ENCODE assay signal across 8 cellular contexts in the genomic region with DNA sequence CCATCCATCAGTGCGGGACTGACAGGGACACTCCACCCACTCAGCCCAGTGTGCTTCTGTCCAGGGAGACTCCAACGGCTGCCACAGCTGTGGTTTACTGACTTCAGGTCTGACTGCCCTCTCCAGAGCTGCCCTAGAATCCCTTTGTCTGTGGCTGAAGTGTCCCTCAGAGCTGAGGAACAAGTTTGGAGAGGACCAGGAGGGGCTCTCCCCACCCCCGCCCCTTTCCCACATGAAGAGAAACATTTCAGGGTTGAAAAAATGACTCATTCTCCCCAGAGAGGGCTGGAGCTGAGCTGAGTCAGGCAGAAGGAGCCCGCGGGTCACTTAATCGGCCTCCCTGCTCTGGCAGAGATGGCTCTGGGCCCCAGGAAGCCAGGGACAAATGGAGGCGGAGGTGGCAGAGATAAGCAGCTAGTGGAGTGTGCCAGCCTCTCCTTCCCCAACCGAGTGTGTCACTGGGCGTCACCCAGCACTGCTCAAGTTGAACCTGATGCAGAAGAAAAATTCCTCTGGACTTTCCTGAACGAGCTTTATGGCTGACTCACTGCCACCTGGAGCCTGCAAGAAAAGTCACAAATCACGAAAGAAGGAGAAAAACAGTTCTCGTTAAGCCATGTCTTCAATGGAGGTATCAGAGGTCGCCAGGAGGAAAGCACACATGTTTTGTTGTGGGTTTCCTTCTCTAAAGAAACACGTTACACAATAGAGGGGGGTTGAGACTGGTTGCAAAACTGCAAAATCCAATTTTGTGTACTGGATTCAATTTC. TPM values are rescaled to one million over a fixed set of nuclear protein-coding genes. Genes with fewer than 3 reads are reported as not detected.
DNase-seq lines count a peak whose midpoint lies in the region; ATAC-seq and TF ChIP-seq lines count a peak whose summit lies in the region.

No MANE protein-coding gene starts in this region.

- H3K27ac ChIP-seq in RWPE1 (peak overlapping the region; percentile 98), heart right ventricle (peak overlapping the region; percentile 63 to 92 (median 86))

- H3K9me3 ChIP-seq in heart right ventricle: no peaks in the 10 kb centered on the region

- H3K36me3 ChIP-seq in heart right ventricle: no peaks in the 10 kb centered on the region

- POLR2A ChIA-PET in RWPE1 (lab: Yijun Ruan, JAX; ENCODE audit: low non-redundant PET): interaction anchor here (1.1 kb wide), 1 partner anchor 21 kb away, joined by 4 read pairs; no protein-coding TSS in a partner anchor

- no peaks in the 10 kb centered on the region for H3K9me3 Mint-ChIP-seq in activated naive CD4-positive, alpha-beta T cell treated with anti-CD3 and anti-CD28 coated beads, Interleukin-2, amount 10 ng/mL, durations not matched to agents 7 days and 5 days

- ATAC-seq in heart right ventricle: peak; percentile 65 to 85 (median 76)
- ATAC-seq in HG03457 (IDR thresholded peaks at IDR 0.05; ENCODE audit: unreplicated experiment): no peak
- ATAC-seq in GM19351 (IDR thresholded peaks at IDR 0.05; ENCODE audit: unreplicated experiment): no peak

- CTCF ChIA-PET in RWPE1 (lab: Yijun Ruan, JAX): interaction anchor here (0.6 to 1.3 kb wide), 6 partner anchors 12 to 123 kb away, joined by 3 to 5 read pairs (median 3); no protein-coding TSS in a partner anchor
- CTCF ChIA-PET in activated naive CD4-positive, alpha-beta T cell treated with anti-CD3 and anti-CD28 coated beads, Interleukin-2, amount 10 ng/mL, durations not matched to agents 7 days and 5 days (lab: Charles Lee): interaction anchor here (0.6 to 6.6 kb wide), 13 partner anchors 9 to 106 kb away, joined by 3 to 38 read pairs (median 5); no protein-coding TSS in a partner anchor

- H3K4me3 ChIP-seq in heart right ventricle (peak overlapping the region in 1 of 10 donors; percentile 0), skeletal muscle cell (ENCODE audit: low read depth, low read length) (no peak overlapping the region)

- peak overlapping the region; percentile 92 for H3K27ac Mint-ChIP-seq in activated naive CD4-positive, alpha-beta T cell treated with anti-CD3 and anti-CD28 coated beads, Interleukin-2, amount 10 ng/mL, durations not matched to agents 7 days and 5 days

- WGBS in heart right ventricle, 2 donors: 26 to 27% methylated on average over 14 of the region's 14 CpGs

- no peak for TF ChIP-seq CTCF in RWPE1 (conservative IDR thresholded peaks at IDR 0.05; ENCODE audit: low read depth)
- peak in 1 of 9 donors; percentile 12 for TF ChIP-seq CTCF in heart right ventricle (IDR thresholded peaks at IDR 0.05)

- peaks cover 57 to 87% (median 80%) of the 10 kb centered on the region in 9 donors for H3K4me1 ChIP-seq in heart right ventricle

- intact Hi-C loops in heart right ventricle (cut with DNase I): no loop called here

- H3K36me3 Mint-ChIP-seq in activated naive CD4-positive, alpha-beta T cell treated with anti-CD3 and anti-CD28 coated beads, Interleukin-2, amount 10 ng/mL, durations not matched to agents 7 days and 5 days: peaks cover 21% of the 10 kb centered on the region

- H3K4me1 Mint-ChIP-seq in activated naive CD4-positive, alpha-beta T cell treated with anti-CD3 and anti-CD28 coated beads, Interleukin-2, amount 10 ng/mL, durations not matched to agents 7 days and 5 days: peaks cover 81% of the 10 kb centered on the region

- H3K4me3 Mint-ChIP-seq in activated naive CD4-positive, alpha-beta T cell treated with anti-CD3 and anti-CD28 coated beads, Interleukin-2, amount 10 ng/mL, durations not matched to agents 7 days and 5 days: peak overlapping the region; percentile 45

- DNase-seq in NCI-H2196 (lab: John Stamatoyannopoulos, UW; ENCODE audit: unreplicated experiment) (peak; percentile 43), NCI-H2196 treated with DMSO at 0.1 percent for 48 hours (lab: John Stamatoyannopoulos, UW; ENCODE audit: unreplicated experiment) (no peak), RWPE1 (ENCODE audit: low spot score) (peak; percentile 83), heart right ventricle (peak; percentile 77 to 80), skeletal muscle cell (ENCODE audit: low read depth) (peak; percentile 91)
- peak; percentile 65 for DNase-seq in activated naive CD4-positive, alpha-beta T cell treated with anti-CD3 and anti-CD28 coated beads, Interleukin-2, amount 10 ng/mL, durations not matched to agents 7 days and 5 days

- no peaks in the 10 kb centered on the region for H3K27me3 Mint-ChIP-seq in activated naive CD4-positive, alpha-beta T cell treated with anti-CD3 and anti-CD28 coated beads, Interleukin-2, amount 10 ng/mL, durations not matched to agents 7 days and 5 days

- no peaks in the 10 kb centered on the region for H3K27me3 ChIP-seq in heart right ventricle

RNA-seq across cellular contexts. Expression of a gene that starts 34.3 kb away (rescaled TPM):
- 10 to 100 TPM; 30.6 to 81.8 (median 53.1) TPM for total RNA-seq in heart right ventricle
- polyA plus RNA-seq in heart right ventricle: 10 to 100 TPM; 41.4 to 44.7 TPM

Comparison
In these comparisons a context has a peak if more than half of its experiments do, and no peak if none do; other contexts are left out.
1. ATAC-seq: peak in heart right ventricle (8 of 8); none in HG03457 (single experiment) and GM19351 (single experiment).